Comparison of ENCODE assay signal across 29 cellular contexts in genomic region chr3:9056581-9056980, GRCh38.
"Had no signal": no experiment of that assay in that cellular context is flagged by ENCODE, and none has a peak within 500 bp of the region (broad histone marks: within the 10 kb centered on the region; RNA-seq: fewer than 3 reads in every experiment).

No MANE protein-coding gene starts in this region.

- H3K27me3 Mint-ChIP-seq: activated CD8-positive, alpha-beta T cell treated with anti-CD3 and anti-CD28 coated beads for 36 hours had no signal

- H3K9me3 ChIP-seq: adrenal gland, body of pancreas, breast epithelium, SJCRH30 had no signal

- H3K4me3 Mint-ChIP-seq: activated CD8-positive, alpha-beta T cell treated with anti-CD3 and anti-CD28 coated beads for 36 hours; activated naive CD4-positive, alpha-beta T cell treated with anti-CD3 and anti-CD28 coated beads for 36 hours; activated T-cell treated with anti-CD3 and anti-CD28 coated beads, Interleukin-2, amount 50 U/mL, for 4 hours; activated T-helper 1 cell treated with anti-CD3 and anti-CD28 coated beads, Interleukin-12 subunit alpha, Interleukin-12 subunit beta, Interleukin-2, Interleukin-4 antibody, amounts not matched to agents 30 ng/mL and 10 ng/mL and 1 ng/mL, durations not matched to agents 14 hours and 24 hours and 36 hours had no signal

- H3K9ac ChIP-seq: KMS-11 had no signal

- H3K4me3 ChIP-seq: adrenal gland, body of pancreas, breast epithelium, SJCRH30, SK-N-MC had no signal

- H3K27me3 ChIP-seq: adrenal gland, body of pancreas, breast epithelium, SJCRH30 had no signal

- DNase-seq: activated CD4-positive, alpha-beta T cell treated with anti-CD3 and anti-CD28 coated beads for 1 hour; activated CD4-positive, alpha-beta T cell treated with anti-CD3 and anti-CD28 coated beads for 48 hours; activated CD4-positive, CD25-positive, alpha-beta regulatory T cell; activated CD8-positive, alpha-beta T cell treated with anti-CD3 and anti-CD28 coated beads for 36 hours; activated gamma-delta T cell treated with Interleukin-2 at 50 U/mL for 16 hours; activated naive CD4-positive, alpha-beta T cell treated with anti-CD3 and anti-CD28 coated beads for 36 hours; activated T-cell treated with anti-CD3 and anti-CD28 coated beads for 4 hours; activated T-cell treated with anti-CD3 and anti-CD28 coated beads, Interleukin-2, amount 50 U/mL, for 4 hours; adrenal gland; body of pancreas; NCI-H1105; NCI-H1417 treated with DMSO at 0.1 percent for 48 hours; NCI-H187 treated with DMSO at 0.1 percent for 48 hours; NCI-H2081; NCI-H2171 treated with DMSO at 0.1 percent for 48 hours; NCI-H2227 treated with DMSO at 0.1 percent for 48 hours; NCI-H446; NCI-H510A treated with DMSO at 0.1 percent for 48 hours; NCI-H69; NCI-H82; SHP77; SJCRH30; T1000; WERI-Rb-1 had no signal

- H3K9me3 Mint-ChIP-seq: activated CD8-positive, alpha-beta T cell treated with anti-CD3 and anti-CD28 coated beads for 36 hours; activated naive CD4-positive, alpha-beta T cell treated with anti-CD3 and anti-CD28 coated beads, Interleukin-2, amount 50 U/mL, for 72 hours; activated T-helper 1 cell treated with anti-CD3 and anti-CD28 coated beads, Interleukin-12 subunit alpha, Interleukin-12 subunit beta, Interleukin-2, Interleukin-4 antibody, amounts not matched to agents 30 ng/mL and 10 ng/mL and 1 ng/mL, durations not matched to agents 14 hours and 24 hours and 36 hours had no signal

- H3K4me1 ChIP-seq: adrenal gland, body of pancreas, breast epithelium, SJCRH30 had no signal

- H3K4me2 ChIP-seq: KMS-11 had no signal

- H3K27ac Mint-ChIP-seq: activated CD8-positive, alpha-beta T cell treated with anti-CD3 and anti-CD28 coated beads for 36 hours; activated naive CD4-positive, alpha-beta T cell treated with anti-CD3 and anti-CD28 coated beads for 36 hours; activated T-helper 1 cell treated with anti-CD3 and anti-CD28 coated beads, Interleukin-12 subunit alpha, Interleukin-12 subunit beta, Interleukin-2, Interleukin-4 antibody, amounts not matched to agents 30 ng/mL and 10 ng/mL and 1 ng/mL, durations not matched to agents 14 hours and 24 hours and 36 hours had no signal

- H3K27ac ChIP-seq: adrenal gland, body of pancreas, breast epithelium, KMS-11, SJCRH30, SK-N-MC, WERI-Rb-1 had no signal

- H3K36me3 ChIP-seq: breast epithelium, SJCRH30 had no signal
